ENCODE assay signal across 11 cellular contexts in genomic region chr6:87115402-87116135, GRCh38. TPM values are rescaled to one million over a fixed set of nuclear protein-coding genes. Genes with fewer than 3 reads are reported as not detected.
A peak's percentile ranks its signal among the peaks of the same experiment; 100 is the strongest.
DNase-seq lines count a peak whose midpoint lies in the region; ATAC-seq and FAIRE-seq lines count a peak whose summit lies in the region.
"Had no signal": no experiment of that assay in that cellular context is flagged by ENCODE, and none has a peak within 500 bp of the region (broad histone marks: within the 10 kb centered on the region; RNA-seq: fewer than 3 reads in every experiment).

No MANE protein-coding gene starts in this region.

- ATAC-seq in activated naive CD4-positive, alpha-beta T cell treated with anti-CD3 and anti-CD28 coated beads, Interleukin-2, amount 50 U/mL, for 72 hours: peak; percentile 61 to 95
- ATAC-seq in GM21717 (IDR thresholded peaks at IDR 0.05; ENCODE audit: unreplicated experiment) (peak; percentile 97), HG03342 (IDR thresholded peaks at IDR 0.05; ENCODE audit: unreplicated experiment) (peak; percentile 89)
- ATAC-seq in stimulated activated effector memory CD8-positive, alpha-beta T cell treated with anti-CD3 and anti-CD28 coated beads, Interleukin-12 subunit alpha, Interleukin-12 subunit beta, amount 100 ng/mL, for 72 hours: peak; percentile 98
- ATAC-seq: mucosa of descending colon had no signal

- no peaks in the 10 kb centered on the region for H3K36me3 Mint-ChIP-seq in activated naive CD4-positive, alpha-beta T cell treated with anti-CD3 and anti-CD28 coated beads, Interleukin-2, amount 50 U/mL, for 72 hours
- H3K36me3 Mint-ChIP-seq in stimulated activated effector memory CD8-positive, alpha-beta T cell treated with anti-CD3 and anti-CD28 coated beads, Interleukin-12 subunit alpha, Interleukin-12 subunit beta, amount 100 ng/mL, for 72 hours: no peaks in the 10 kb centered on the region

- H3K4me1 Mint-ChIP-seq in stimulated activated effector memory CD8-positive, alpha-beta T cell treated with anti-CD3 and anti-CD28 coated beads, Interleukin-12 subunit alpha, Interleukin-12 subunit beta, amount 100 ng/mL, for 72 hours: peaks cover 6% of the 10 kb centered on the region

- H3K9me3 Mint-ChIP-seq in activated naive CD4-positive, alpha-beta T cell treated with anti-CD3 and anti-CD28 coated beads, Interleukin-2, amount 50 U/mL, for 72 hours: no peaks in the 10 kb centered on the region
- H3K9me3 Mint-ChIP-seq in stimulated activated effector memory CD8-positive, alpha-beta T cell treated with anti-CD3 and anti-CD28 coated beads, Interleukin-12 subunit alpha, Interleukin-12 subunit beta, amount 100 ng/mL, for 72 hours: no peaks in the 10 kb centered on the region

- no peak for DNase-seq in activated naive CD4-positive, alpha-beta T cell treated with anti-CD3 and anti-CD28 coated beads, Interleukin-2, amount 50 U/mL, for 72 hours (ENCODE audit: low spot score in 2 of 2)
- no peak for DNase-seq in activated naive CD4-positive, alpha-beta T cell (lab: John Stamatoyannopoulos, UW)
- DNase-seq in stimulated activated effector memory CD8-positive, alpha-beta T cell treated with anti-CD3 and anti-CD28 coated beads, Interleukin-12 subunit alpha, Interleukin-12 subunit beta, amount 100 ng/mL, for 72 hours (ENCODE audit: low spot score in 2 of 2): no peak
- DNase-seq in EL (no peak), NCI-H2196 (lab: John Stamatoyannopoulos, UW; ENCODE audit: unreplicated experiment) (no peak), GM19239 (ENCODE audit: insufficient read length, low spot score) (no peak)
- DNase-seq: mucosa of descending colon had no signal

- no peak overlapping the region for H3K4me3 Mint-ChIP-seq in stimulated activated effector memory CD8-positive, alpha-beta T cell treated with anti-CD3 and anti-CD28 coated beads, Interleukin-12 subunit alpha, Interleukin-12 subunit beta, amount 100 ng/mL, for 72 hours

- H3K27ac Mint-ChIP-seq in activated naive CD4-positive, alpha-beta T cell treated with anti-CD3 and anti-CD28 coated beads, Interleukin-2, amount 50 U/mL, for 72 hours: peak overlapping the region in 1 of 2 donors; percentile 25
- peak overlapping the region; percentile 6 for H3K27ac Mint-ChIP-seq in stimulated activated effector memory CD8-positive, alpha-beta T cell treated with anti-CD3 and anti-CD28 coated beads, Interleukin-12 subunit alpha, Interleukin-12 subunit beta, amount 100 ng/mL, for 72 hours

- FAIRE-seq in GM19239 (lab: Jason Lieb, UNC): no peak

RNA-seq across cellular contexts. Expression of gene CGA, which starts 20.7 kb away (rescaled TPM):
- not detected for total RNA-seq in activated naive CD4-positive, alpha-beta T cell treated with anti-CD3 and anti-CD28 coated beads, Interleukin-2, amount 50 U/mL, for 72 hours
- total RNA-seq: glomerular endothelial cell, MCF 10A, mucosa of descending colon had no signal

RNA-seq across cellular contexts. Expression of gene ZNF292, which starts 39.8 kb away (rescaled TPM):
- total RNA-seq in activated naive CD4-positive, alpha-beta T cell treated with anti-CD3 and anti-CD28 coated beads, Interleukin-2, amount 50 U/mL, for 72 hours: 10 to 100 TPM; 57.0 to 100.0 TPM
